In the genomic region with DNA sequence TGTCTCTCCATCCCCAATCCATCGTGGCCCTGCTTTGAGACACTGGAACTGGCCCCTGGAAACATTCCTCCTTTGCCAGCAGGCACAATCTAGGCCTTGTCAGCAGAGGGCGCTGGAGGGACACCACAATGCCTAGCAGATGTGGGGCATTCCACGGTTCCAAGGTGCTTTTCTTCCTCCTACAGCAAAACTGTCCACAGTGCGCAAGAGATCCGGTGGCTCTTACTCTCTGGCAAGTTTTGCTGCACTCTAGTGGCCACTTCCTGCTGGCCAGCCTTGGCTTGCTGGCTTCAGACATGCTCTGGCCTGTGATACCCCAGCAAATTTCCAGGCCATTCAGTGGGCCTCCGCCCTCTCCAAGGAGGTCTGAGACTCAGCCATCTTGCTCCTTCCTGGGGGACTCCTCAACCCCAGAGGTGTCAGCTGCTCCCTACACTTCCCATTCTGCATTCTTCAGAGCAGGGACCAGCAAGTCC, we compare ENCODE assay signal across 7 cellular contexts. TPM values are rescaled to one million over a fixed set of nuclear protein-coding genes. Genes with fewer than 3 reads are reported as not detected.
A peak's percentile ranks its signal among the peaks of the same experiment; 100 is the strongest.
DNase-seq lines count a peak whose midpoint lies in the region; ATAC-seq and TF ChIP-seq lines count a peak whose summit lies in the region.

No MANE protein-coding gene starts in this region.

- peak; percentile 84 for ATAC-seq in foreskin keratinocyte

- no peaks in the 10 kb centered on the region for H3K4me1 ChIP-seq in foreskin keratinocyte

- peak; percentile 80 for TF ChIP-seq CTCF in GM13977 (IDR thresholded peaks at IDR 0.05; ENCODE audit: extremely low read depth, insufficient read depth, missing control alignments)
- TF ChIP-seq CTCF in foreskin keratinocyte (conservative IDR thresholded peaks at IDR 0.05) = peak; percentile 99

- DNase-seq in GM13977 (ENCODE audit: low spot score) (peak; percentile 91), MV-4-11 (lab: John Stamatoyannopoulos, UW) (peak; percentile 85), SIG-M5 (lab: John Stamatoyannopoulos, UW) (peak; percentile 57), foreskin keratinocyte (peak; percentile 79 to 92), nucleus accumbens (lab: John Stamatoyannopoulos, UW) (peak in 51 of 56 donors; percentile 21 to 89 (median 57))
- peak; percentile 69 for DNase-seq in activated T-helper 9 cell treated with anti-CD3 and anti-CD28 coated beads, Interleukin-2, amount 50 U/mL, for 16 hours (ENCODE audit: low read depth)

- H3K27ac ChIP-seq in foreskin keratinocyte (no peak overlapping the region), temporal lobe (ENCODE audit: low read depth, low read length) (peak overlapping the region; percentile 27)

- no peaks in the 10 kb centered on the region for H3K27me3 ChIP-seq in foreskin keratinocyte

- in situ Hi-C loops in GM13977 (cut with MboI; ENCODE audit: low pct_unique_long_range_greater_than_20kb, low sequenced_read_pairs, unreplicated experiment) = loop anchor here (5.0 to 25.0 kb wide), 2 partner anchors 143 to 282 kb away; a partner anchor contains a TSS

RNA-seq across cellular contexts. Expression of a gene that starts 17.1 kb away (rescaled TPM):
- total RNA-seq in foreskin keratinocyte (18.2 and 18.6 TPM in 2 replicates), temporal lobe (72.5 TPM)
- 12.7 and 14.1 TPM in 2 replicates for polyA plus RNA-seq in foreskin keratinocyte

RNA-seq across cellular contexts. Expression of a gene that starts 34.2 kb away (rescaled TPM):
- total RNA-seq in foreskin keratinocyte (20.9 and 22.9 TPM in 2 replicates), temporal lobe (155 TPM)
- 10.9 and 12.5 TPM in 2 replicates for polyA plus RNA-seq in foreskin keratinocyte

RNA-seq across cellular contexts. Expression of a gene that starts 56.3 kb away (rescaled TPM):
- total RNA-seq in foreskin keratinocyte (99.1 and 103 TPM in 2 replicates), temporal lobe (119 TPM)
- polyA plus RNA-seq in foreskin keratinocyte = 108 and 115 TPM in 2 replicates
